Comparison of ENCODE assay signal across 11 cellular contexts in genomic region chr10:28910960-28911359, GRCh38.
DNase-seq lines count a peak whose midpoint lies in the region; ATAC-seq lines count a peak whose summit lies in the region.
"Had no signal": no experiment of that assay in that cellular context is flagged by ENCODE, and none has a peak within 500 bp of the region (broad histone marks: within the 10 kb centered on the region; RNA-seq: fewer than 3 reads in every experiment).

No MANE protein-coding gene starts in this region.

- DNase-seq in GM04503 (ENCODE audit: low read depth) (peak; percentile 50), astrocyte of the hippocampus (ENCODE audit: low read depth, low spot score) (peak; percentile 76), glomerular visceral epithelial cell (ENCODE audit: extremely low spot score) (peak; percentile 13), stromal cell of bone marrow (ENCODE audit: low read depth) (peak; percentile 68), NCI-H1048 (lab: John Stamatoyannopoulos, UW) (no peak), cerebellar nuclear complex (lab: John Stamatoyannopoulos, UW) (no peak)
- DNase-seq: activated CD4-positive, alpha-beta T cell treated with anti-CD3 and anti-CD28 coated beads, Interleukin-2, amount 10 ng/mL, durations not matched to agents 24 days and 14 days; activated naive CD8-positive, alpha-beta T cell treated with anti-CD3 and anti-CD28 coated beads, Interleukin-2, amount 10 ng/mL, durations not matched to agents 7 days and 5 days; foreskin fibroblast; pancreas had no signal

- ATAC-seq in HG02884 (IDR thresholded peaks at IDR 0.05; ENCODE audit: unreplicated experiment): no peak

Comparison
In these comparisons a context has a peak if more than half of its experiments do, and no peak if none do; other contexts are left out.
1. DNase-seq: peak in GM04503 (single experiment), astrocyte of the hippocampus (single experiment), glomerular visceral epithelial cell (single experiment) and stromal cell of bone marrow (single experiment); none in NCI-H1048 (single experiment) and cerebellar nuclear complex (0 of 2).